40 cellular contexts compared by ENCODE assay signal in genomic region chr9:107723015-107723414, GRCh38.
"Had no signal": no experiment of that assay in that cellular context is flagged by ENCODE, and none has a peak within 500 bp of the region (broad histone marks: within the 10 kb centered on the region; RNA-seq: fewer than 3 reads in every experiment).

No MANE protein-coding gene starts in this region.

- H3K4me3 Mint-ChIP-seq: activated naive CD4-positive, alpha-beta T cell treated with anti-CD3 and anti-CD28 coated beads for 36 hours; activated naive CD4-positive, alpha-beta T cell treated with anti-CD3 and anti-CD28 coated beads, Interleukin-2, amount 10 ng/mL, durations not matched to agents 7 days and 5 days; activated naive CD4-positive, alpha-beta T cell treated with anti-CD3 and anti-CD28 coated beads, Interleukin-2, amount 50 U/mL, for 24 hours; activated naive CD8-positive, alpha-beta T cell; activated naive CD8-positive, alpha-beta T cell treated with anti-CD3 and anti-CD28 coated beads for 36 hours; activated naive CD8-positive, alpha-beta T cell treated with anti-CD3 and anti-CD28 coated beads, Interleukin-2, amount 10 ng/mL, durations not matched to agents 7 days and 5 days; activated naive CD8-positive, alpha-beta T cell treated with anti-CD3 and anti-CD28 coated beads, Interleukin-2, amount 50 U/mL, for 24 hours; activated T-cell treated with anti-CD3 and anti-CD28 coated beads, Interleukin-2, amount 50 U/mL, for 24 hours; activated T-cell treated with anti-CD3 and anti-CD28 coated beads, Interleukin-2, amount 50 U/mL, for 4 hours; activated T-cell treated with anti-CD3 and anti-CD28 coated beads, Interleukin-2, amount 50 U/mL, for 72 hours; activated T-helper 1 cell treated with anti-CD3 and anti-CD28 coated beads, Interleukin-12 subunit alpha, Interleukin-12 subunit beta, Interleukin-2, Interleukin-4 antibody, amounts not matched to agents 30 ng/mL and 10 ng/mL and 1 ng/mL, durations not matched to agents 14 hours and 24 hours and 36 hours; activated T-helper 17 cell treated with anti-CD3 and anti-CD28 coated beads, Interleukin-2, amount 50 U/mL, for 72 hours; brain; central memory CD8-positive, alpha-beta T cell had no signal

- ATAC-seq: activated naive CD4-positive, alpha-beta T cell treated with anti-CD3 and anti-CD28 coated beads, Interleukin-2, amount 50 U/mL, for 72 hours; activated naive CD8-positive, alpha-beta T cell treated with anti-CD3 and anti-CD28 coated beads, Interleukin-2, amount 50 U/mL, for 24 hours; activated T-cell treated with anti-CD3 and anti-CD28 coated beads, Interleukin-2, amount 50 U/mL, for 4 hours; activated T-cell treated with anti-CD3 and anti-CD28 coated beads, Interleukin-2, amount 50 U/mL, for 72 hours; activated T-helper 17 cell treated with anti-CD3 and anti-CD28 coated beads, Interleukin-2, amount 50 U/mL, for 72 hours; body of pancreas had no signal

- H3K4me1 ChIP-seq: adrenal gland, body of pancreas, breast epithelium had no signal

- FAIRE-seq: astrocyte, bronchial epithelial cell, colon had no signal

- H3K9me3 Mint-ChIP-seq: activated naive CD4-positive, alpha-beta T cell treated with anti-CD3 and anti-CD28 coated beads for 36 hours; activated T-cell treated with anti-CD3 and anti-CD28 coated beads, Interleukin-2, amount 50 U/mL, for 24 hours; activated T-helper 2 cell treated with anti-CD3 and anti-CD28 coated beads, Interferon-gamma antibody, Interleukin-2, Interleukin-4, amounts not matched to agents 10 μg/mL and 5 μg/mL and 100 μg/mL, durations not matched to agents 14 hours and 24 hours and 36 hours had no signal

- H3K4me3 ChIP-seq: adrenal gland, ascending aorta, body of pancreas, breast epithelium, cardiac muscle cell had no signal

- H3K27ac ChIP-seq: adrenal gland, ascending aorta, body of pancreas, brain microvascular endothelial cell, breast epithelium, cardiac muscle cell had no signal

- H3K27me3 ChIP-seq: adrenal gland, ascending aorta, body of pancreas, brain microvascular endothelial cell, breast epithelium had no signal

- H3K36me3 ChIP-seq: adrenal gland, ascending aorta, brain microvascular endothelial cell, breast epithelium, cardiac muscle cell had no signal

- H3K27ac Mint-ChIP-seq: activated naive CD4-positive, alpha-beta T cell treated with anti-CD3 and anti-CD28 coated beads for 36 hours; activated naive CD4-positive, alpha-beta T cell treated with anti-CD3 and anti-CD28 coated beads, Interleukin-2, amount 10 ng/mL, durations not matched to agents 7 days and 5 days; activated naive CD4-positive, alpha-beta T cell treated with anti-CD3 and anti-CD28 coated beads, Interleukin-2, amount 50 U/mL, for 24 hours; activated naive CD4-positive, alpha-beta T cell treated with anti-CD3 and anti-CD28 coated beads, Interleukin-2, amount 50 U/mL, for 72 hours; activated naive CD8-positive, alpha-beta T cell; activated naive CD8-positive, alpha-beta T cell treated with anti-CD3 and anti-CD28 coated beads for 36 hours; activated naive CD8-positive, alpha-beta T cell treated with anti-CD3 and anti-CD28 coated beads, Interleukin-2, amount 10 ng/mL, durations not matched to agents 7 days and 5 days; activated naive CD8-positive, alpha-beta T cell treated with anti-CD3 and anti-CD28 coated beads, Interleukin-2, amount 50 U/mL, for 24 hours; activated T-cell treated with anti-CD3 and anti-CD28 coated beads, Interleukin-2, amount 50 U/mL, for 24 hours; activated T-cell treated with anti-CD3 and anti-CD28 coated beads, Interleukin-2, amount 50 U/mL, for 72 hours; activated T-helper 1 cell treated with anti-CD3 and anti-CD28 coated beads, Interleukin-12 subunit alpha, Interleukin-12 subunit beta, Interleukin-2, Interleukin-4 antibody, amounts not matched to agents 30 ng/mL and 10 ng/mL and 1 ng/mL, durations not matched to agents 14 hours and 24 hours and 36 hours; activated T-helper 17 cell treated with anti-CD3 and anti-CD28 coated beads, Interleukin-2, amount 50 U/mL, for 72 hours; activated T-helper 2 cell treated with anti-CD3 and anti-CD28 coated beads, Interferon-gamma antibody, Interleukin-2, Interleukin-4, amounts not matched to agents 10 μg/mL and 5 μg/mL and 100 μg/mL, durations not matched to agents 14 hours and 24 hours and 36 hours; brain had no signal

- H3K4me1 Mint-ChIP-seq: activated naive CD4-positive, alpha-beta T cell treated with anti-CD3 and anti-CD28 coated beads, Interleukin-2, amount 10 ng/mL, durations not matched to agents 7 days and 5 days; activated naive CD4-positive, alpha-beta T cell treated with anti-CD3 and anti-CD28 coated beads, Interleukin-2, amount 50 U/mL, for 24 hours; activated naive CD8-positive, alpha-beta T cell treated with anti-CD3 and anti-CD28 coated beads for 36 hours; activated naive CD8-positive, alpha-beta T cell treated with anti-CD3 and anti-CD28 coated beads, Interleukin-2, amount 10 ng/mL, durations not matched to agents 7 days and 5 days; activated naive CD8-positive, alpha-beta T cell treated with anti-CD3 and anti-CD28 coated beads, Interleukin-2, amount 50 U/mL, for 24 hours; activated T-helper 17 cell treated with anti-CD3 and anti-CD28 coated beads, Interleukin-2, amount 50 U/mL, for 72 hours; brain; central memory CD8-positive, alpha-beta T cell had no signal

- H3K9me3 ChIP-seq: adrenal gland, ascending aorta, body of pancreas, breast epithelium had no signal

- DNase-seq: activated effector memory CD4-positive, alpha-beta T cell treated with anti-CD3 and anti-CD28 coated beads, Interleukin-2, amount 50 U/mL, for 16 hours; activated effector memory CD4-positive, alpha-beta T cell treated with Interleukin-2 at 50 U/mL for 16 hours; activated gamma-delta T cell; activated gamma-delta T cell treated with Interleukin-2 at 50 U/mL for 16 hours; activated naive CD4-positive, alpha-beta T cell; activated naive CD4-positive, alpha-beta T cell treated with anti-CD3 and anti-CD28 coated beads for 36 hours; activated naive CD4-positive, alpha-beta T cell treated with anti-CD3 and anti-CD28 coated beads, Interleukin-2, amount 10 ng/mL, durations not matched to agents 7 days and 5 days; activated naive CD4-positive, alpha-beta T cell treated with anti-CD3 and anti-CD28 coated beads, Interleukin-2, amount 50 U/mL, for 16 hours; activated naive CD4-positive, alpha-beta T cell treated with Interleukin-2 at 50 U/mL for 16 hours; activated naive CD8-positive, alpha-beta T cell treated with anti-CD3 and anti-CD28 coated beads for 36 hours; activated naive CD8-positive, alpha-beta T cell treated with anti-CD3 and anti-CD28 coated beads, Interleukin-2, amount 10 ng/mL, durations not matched to agents 7 days and 5 days; activated naive CD8-positive, alpha-beta T cell treated with anti-CD3 and anti-CD28 coated beads, Interleukin-2, amount 50 U/mL, for 24 hours; activated T-cell treated with anti-CD3 and anti-CD28 coated beads, Interleukin-2, amount 50 U/mL, for 24 hours; activated T-cell treated with anti-CD3 and anti-CD28 coated beads, Interleukin-2, amount 50 U/mL, for 4 hours; activated T-cell treated with anti-CD3 and anti-CD28 coated beads, Interleukin-2, amount 50 U/mL, for 48 hours; activated T-cell treated with anti-CD3 and anti-CD28 coated beads, Interleukin-2, amount 50 U/mL, for 72 hours; adrenal gland; amniotic stem cell; amygdala; anterior cingulate cortex; aorta; body of pancreas; brain microvascular endothelial cell; caudate nucleus; central memory CD4-positive, alpha-beta T cell; cerebellar nuclear complex had no signal

- H3K27me3 Mint-ChIP-seq: activated naive CD4-positive, alpha-beta T cell treated with anti-CD3 and anti-CD28 coated beads, Interleukin-2, amount 10 ng/mL, durations not matched to agents 7 days and 5 days; activated naive CD4-positive, alpha-beta T cell treated with anti-CD3 and anti-CD28 coated beads, Interleukin-2, amount 50 U/mL, for 24 hours; activated naive CD8-positive, alpha-beta T cell; activated naive CD8-positive, alpha-beta T cell treated with anti-CD3 and anti-CD28 coated beads for 36 hours; activated naive CD8-positive, alpha-beta T cell treated with anti-CD3 and anti-CD28 coated beads, Interleukin-2, amount 10 ng/mL, durations not matched to agents 7 days and 5 days; activated naive CD8-positive, alpha-beta T cell treated with anti-CD3 and anti-CD28 coated beads, Interleukin-2, amount 50 U/mL, for 24 hours; activated T-cell treated with anti-CD3 and anti-CD28 coated beads, Interleukin-2, amount 50 U/mL, for 24 hours; activated T-helper 17 cell treated with anti-CD3 and anti-CD28 coated beads, Interleukin-2, amount 50 U/mL, for 72 hours; central memory CD8-positive, alpha-beta T cell had no signal

- H3K36me3 Mint-ChIP-seq: activated naive CD4-positive, alpha-beta T cell treated with anti-CD3 and anti-CD28 coated beads, Interleukin-2, amount 10 ng/mL, durations not matched to agents 7 days and 5 days; activated naive CD4-positive, alpha-beta T cell treated with anti-CD3 and anti-CD28 coated beads, Interleukin-2, amount 50 U/mL, for 24 hours; activated naive CD4-positive, alpha-beta T cell treated with anti-CD3 and anti-CD28 coated beads, Interleukin-2, amount 50 U/mL, for 72 hours; activated naive CD8-positive, alpha-beta T cell; activated naive CD8-positive, alpha-beta T cell treated with anti-CD3 and anti-CD28 coated beads for 36 hours; activated naive CD8-positive, alpha-beta T cell treated with anti-CD3 and anti-CD28 coated beads, Interleukin-2, amount 10 ng/mL, durations not matched to agents 7 days and 5 days; brain had no signal
